ENCODE assay signal across 17 cellular contexts in the genomic region with DNA sequence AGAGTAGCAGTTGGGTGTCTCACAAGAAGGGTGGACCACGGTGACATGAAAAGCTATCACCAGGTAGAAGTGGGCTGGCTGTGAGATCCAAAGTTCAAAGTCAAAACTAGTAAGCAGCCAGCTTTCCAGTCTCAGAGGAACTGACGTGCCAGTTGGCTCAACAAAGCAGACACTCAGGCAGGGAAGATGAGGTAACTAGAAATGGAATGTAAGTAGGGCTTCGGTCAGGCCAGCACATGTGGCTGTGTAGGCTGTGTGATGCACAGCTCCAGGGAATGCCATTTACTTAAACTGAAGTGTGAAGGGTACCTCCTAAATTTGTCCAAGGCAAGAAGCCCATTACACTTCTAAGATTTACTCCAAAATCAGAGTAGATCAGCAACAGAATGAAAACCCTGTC. TPM values are rescaled to one million over a fixed set of nuclear protein-coding genes. Genes with fewer than 3 reads are reported as not detected.
DNase-seq lines count a peak whose midpoint lies in the region; ATAC-seq, FAIRE-seq and TF ChIP-seq lines count a peak whose summit lies in the region.
"Had no signal": no experiment of that assay in that cellular context is flagged by ENCODE, and none has a peak within 500 bp of the region (broad histone marks: within the 10 kb centered on the region; RNA-seq: fewer than 3 reads in every experiment).

No MANE protein-coding gene starts in this region.

- TF ChIP-seq CTCF in RWPE2 (IDR thresholded peaks at IDR 0.05; ENCODE audit: poor library complexity, severe bottlenecking) (no peak), fibroblast of pulmonary artery (IDR thresholded peaks at IDR 0.05; ENCODE audit: low read length, missing control alignments) (no peak)

- H3K4me3 ChIP-seq in RWPE2 (ENCODE audit: severe bottlenecking) (no peak overlapping the region), fibroblast of pulmonary artery (replicated peaks; ENCODE audit: low read depth, low read length) (no peak overlapping the region), small intestine (ENCODE audit: low read depth in 1 of 2, low read length in 2 of 2) (no peak overlapping the region)
- H3K4me3 ChIP-seq: esophagus squamous epithelium, suprapubic skin had no signal

- WGBS in small intestine, 3 donors, result 7 to 36% (median 23%) methylated on average over 3 of the region's 3 CpGs

- no peak for FAIRE-seq in small intestine (lab: Jason Lieb, UNC)

- DNase-seq in HCEC 1CT (peak; percentile 52), RWPE2 (ENCODE audit: low spot score) (no peak), fibroblast of pulmonary artery (ENCODE audit: low read depth) (peak; percentile 39), small intestine (peak; percentile 18), DMS53 (lab: John Stamatoyannopoulos, UW) (no peak)
- DNase-seq: activated effector memory CD4-positive, alpha-beta T cell treated with anti-CD3 and anti-CD28 coated beads, Interleukin-2, amount 50 U/mL, for 16 hours; cortex of kidney; DMS79 treated with DMSO at 0.1 percent for 48 hours; esophagus squamous epithelium; NCI-H1092; NCI-H2107; NCI-H774 had no signal

- H3K4me1 ChIP-seq in RWPE2 (ENCODE audit: insufficient read depth, poor library complexity, severe bottlenecking) (no peaks in the 10 kb centered on the region), small intestine (ENCODE audit: control insufficient read depth in 2 of 2, insufficient read depth in 1 of 2, low read depth in 1 of 2, low read length in 1 of 2) (no peaks in the 10 kb centered on the region)
- H3K4me1 ChIP-seq: esophagus squamous epithelium, suprapubic skin had no signal

- ATAC-seq in RWPE2 (ENCODE audit: low read depth), result peak; percentile 86
- ATAC-seq in GM21619 (IDR thresholded peaks at IDR 0.05; ENCODE audit: unreplicated experiment), result no peak
- no peak for ATAC-seq in GM21423 (IDR thresholded peaks at IDR 0.05; ENCODE audit: unreplicated experiment)
- ATAC-seq: Panc1 had no signal

- H3K27ac ChIP-seq in RWPE2 (ENCODE audit: poor library complexity, severe bottlenecking) (no peak overlapping the region), small intestine (ENCODE audit: low read depth in 1 of 2, low read length in 1 of 2) (no peak overlapping the region)
- H3K27ac ChIP-seq: esophagus squamous epithelium, suprapubic skin had no signal

- no peaks in the 10 kb centered on the region for H3K36me3 ChIP-seq in RWPE2 (ENCODE audit: low read depth)
- no peaks in the 10 kb centered on the region for H3K36me3 ChIP-seq in small intestine (ENCODE audit: control insufficient read depth in 2 of 2, insufficient read depth in 2 of 2, low read length in 2 of 2)
- H3K36me3 ChIP-seq: esophagus squamous epithelium, suprapubic skin had no signal

- H3K27me3 ChIP-seq in RWPE2 (ENCODE audit: insufficient read depth, poor library complexity, severe bottlenecking) (no peaks in the 10 kb centered on the region), small intestine (ENCODE audit: control insufficient read depth in 2 of 2, insufficient read depth in 2 of 2, low read length in 2 of 2) (no peaks in the 10 kb centered on the region)
- H3K27me3 ChIP-seq: esophagus squamous epithelium, suprapubic skin had no signal

- no peaks in the 10 kb centered on the region for H3K9me3 ChIP-seq in RWPE2 (ENCODE audit: severe bottlenecking)
- H3K9me3 ChIP-seq in small intestine (ENCODE audit: control insufficient read depth, low read depth), result no peaks in the 10 kb centered on the region
- H3K9me3 ChIP-seq: esophagus squamous epithelium, suprapubic skin had no signal

RNA-seq across cellular contexts. Expression of a gene that starts 43.6 kb away (rescaled TPM):
- 10 to 100 TPM in 1 of 3 donors, 1 to 10 TPM in 2; 5.2 to 18.9 (median 5.6) TPM for polyA plus RNA-seq in small intestine
- polyA plus RNA-seq: CD14-positive monocyte had no signal

Comparison
In these comparisons a context has a peak if more than half of its experiments do, and no peak if none do; other contexts are left out.
1. DNase-seq: peak in HCEC 1CT (single experiment), fibroblast of pulmonary artery (single experiment) and small intestine (single experiment); none in RWPE2 (single experiment) and DMS53 (single experiment).